Comparison of ENCODE assay signal across 14 cellular contexts in genomic region chr14:22497671-22498093, GRCh38.
DNase-seq lines count a peak whose midpoint lies in the region; ATAC-seq and TF ChIP-seq lines count a peak whose summit lies in the region.
"Had no signal": no experiment of that assay in that cellular context is flagged by ENCODE, and none has a peak within 500 bp of the region (broad histone marks: within the 10 kb centered on the region; RNA-seq: fewer than 3 reads in every experiment).

No MANE protein-coding gene starts in this region.

- TF ChIP-seq CTCF in mammary epithelial cell (conservative IDR thresholded peaks at IDR 0.05 in 1 of 2, IDR thresholded peaks at IDR 0.05 in 1 of 2; ENCODE audit: extremely low read depth in 1 of 2, insufficient read depth in 1 of 2, low read depth in 1 of 2, low read length in 2 of 2) = no peak
- TF ChIP-seq CTCF in MCF 10A (IDR thresholded peaks at IDR 0.05; ENCODE audit: unreplicated experiment) = no peak

- 6% methylated on average over 5 of the region's 5 CpGs for WGBS in mammary epithelial cell (ENCODE audit: low coverage, missing lambda C conversion rate)

- H3K4me3 ChIP-seq in mammary epithelial cell (replicated peaks in 1 of 3; ENCODE audit: insufficient read depth in 1 of 3, low read depth in 2 of 3, low read length in 3 of 3) = no peak overlapping the region

- no peak overlapping the region for H3K27ac ChIP-seq in mammary epithelial cell (ENCODE audit: insufficient read depth, low read depth, low read length)

- H3K27ac Mint-ChIP-seq in MCF 10A (ENCODE audit: low read depth, unreplicated experiment) = no peak overlapping the region
- peak overlapping the region; percentile 90 for H3K27ac Mint-ChIP-seq in effector memory CD8-positive, alpha-beta T cell
- H3K27ac Mint-ChIP-seq in stimulated activated naive CD8-positive, alpha-beta T cell treated with anti-CD3 and anti-CD28 coated beads, Interleukin-15, amount 100 ng/mL, for 72 hours = peak overlapping the region; percentile 92 to 97

- no peak for ATAC-seq in effector memory CD8-positive, alpha-beta T cell (replicated peaks)
- no peak for ATAC-seq in stimulated activated naive CD8-positive, alpha-beta T cell treated with anti-CD3 and anti-CD28 coated beads, Interleukin-15, amount 100 ng/mL, for 72 hours

- peak overlapping the region; percentile 31 for H3K4me2 ChIP-seq in mammary epithelial cell (ENCODE audit: insufficient read depth, low read depth, low read length)

- dilution Hi-C loops in mammary epithelial cell (cut with HindIII; ENCODE audit: low sequenced_read_pairs) = no loop called here

- H3K9me3 Mint-ChIP-seq in MCF 10A (ENCODE audit: unreplicated experiment) = no peaks in the 10 kb centered on the region
- no peaks in the 10 kb centered on the region for H3K9me3 Mint-ChIP-seq in effector memory CD8-positive, alpha-beta T cell
- no peaks in the 10 kb centered on the region for H3K9me3 Mint-ChIP-seq in stimulated activated naive CD8-positive, alpha-beta T cell treated with anti-CD3 and anti-CD28 coated beads, Interleukin-15, amount 100 ng/mL, for 72 hours

- intact Hi-C loops in mammary epithelial cell (cut with micrococcal nuclease) (no loop called here), MCF 10A (cut with micrococcal nuclease) (no loop called here)

- peak overlapping the region; percentile 36 for H2AFZ ChIP-seq in mammary epithelial cell (ENCODE audit: low read depth, low read length)

- no peaks in the 10 kb centered on the region for H3K79me2 ChIP-seq in mammary epithelial cell (ENCODE audit: insufficient read depth, low read length)

- CTCF ChIA-PET in mammary epithelial cell (lab: Charles Lee; ENCODE audit: low non-redundant PET) (interaction anchor here (0.7 kb wide), 1 partner anchor 87 kb away, joined by 3 read pairs; no protein-coding TSS in a partner anchor), MCF 10A (lab: Yijun Ruan, JAX) (no interaction called here)

- DNase-seq in mammary epithelial cell = peak; percentile 24
- no peak for DNase-seq in MCF 10A (ENCODE audit: unreplicated experiment)
- peak; percentile 15 for DNase-seq in SW480 (ENCODE audit: low spot score)
- DNase-seq in effector memory CD8-positive, alpha-beta T cell = no peak
- DNase-seq in stimulated activated naive CD8-positive, alpha-beta T cell treated with anti-CD3 and anti-CD28 coated beads, Interleukin-15, amount 100 ng/mL, for 72 hours = no peak
- DNase-seq in NCI-H2171 treated with DMSO at 0.1 percent for 48 hours (lab: John Stamatoyannopoulos, UW) = no peak
- DNase-seq in anterior cingulate cortex (lab: John Stamatoyannopoulos, UW) = no peak
- DNase-seq in HPDE6-E6E7 (ENCODE audit: extremely low spot score) = no peak
- DNase-seq: activated CD8-positive, alpha-beta memory T cell treated with anti-CD3 and anti-CD28 coated beads for 24 hours; AML-193; islet precursor cell; retina; stimulated activated CD4-positive, alpha-beta T cell treated with anti-CD3 and anti-CD28 coated beads, Interleukin-4, amount 100 ng/mL, for 4 hours; SW 1271 had no signal

- peaks cover 4% of the 10 kb centered on the region for H3K4me1 ChIP-seq in mammary epithelial cell (ENCODE audit: insufficient read depth, low read length)

- in situ Hi-C loops in mammary epithelial cell (cut with MboI; ENCODE audit: low sequenced_read_pairs in 2 of 2) = no loop called here

- H3K4me3 Mint-ChIP-seq in MCF 10A (ENCODE audit: unreplicated experiment) = no peak overlapping the region
- peak overlapping the region; percentile 79 to 80 for H3K4me3 Mint-ChIP-seq in effector memory CD8-positive, alpha-beta T cell
- peak overlapping the region; percentile 88 to 90 for H3K4me3 Mint-ChIP-seq in stimulated activated naive CD8-positive, alpha-beta T cell treated with anti-CD3 and anti-CD28 coated beads, Interleukin-15, amount 100 ng/mL, for 72 hours

- H3K4me1 Mint-ChIP-seq in MCF 10A (ENCODE audit: insufficient read depth, unreplicated experiment) = no peaks in the 10 kb centered on the region
- H3K4me1 Mint-ChIP-seq in effector memory CD8-positive, alpha-beta T cell (ENCODE audit: low read depth in 2 of 2) = peaks cover 4 to 11% of the 10 kb centered on the region in 2 donors
- peaks cover 8% of the 10 kb centered on the region for H3K4me1 Mint-ChIP-seq in stimulated activated naive CD8-positive, alpha-beta T cell treated with anti-CD3 and anti-CD28 coated beads, Interleukin-15, amount 100 ng/mL, for 72 hours

- BruUV-seq in mammary epithelial cell (replicated peaks; lab: Mats Ljungman, UMichigan) (no TSS peak), MCF 10A (replicated peaks; lab: Mats Ljungman, UMichigan) (no TSS peak)

- no peaks in the 10 kb centered on the region for H3K36me3 Mint-ChIP-seq in MCF 10A (ENCODE audit: insufficient read depth, unreplicated experiment)
- peaks cover 42% of the 10 kb centered on the region for H3K36me3 Mint-ChIP-seq in effector memory CD8-positive, alpha-beta T cell (ENCODE audit: insufficient read depth)

- no peaks in the 10 kb centered on the region for H3K9me3 ChIP-seq in mammary epithelial cell (replicated peaks; ENCODE audit: insufficient read depth, low read length)

- H3K36me3 ChIP-seq in mammary epithelial cell (ENCODE audit: insufficient read depth, low read length) = no peaks in the 10 kb centered on the region

- POLR2A ChIA-PET in MCF 10A (lab: Yijun Ruan, JAX) = interaction anchor here (0.5 to 1.0 kb wide), 2 partner anchors 65 to 821 kb away, joined by 3 read pairs; no protein-coding TSS in a partner anchor

- H4K20me1 ChIP-seq in mammary epithelial cell (ENCODE audit: insufficient read depth, low read length) = no peaks in the 10 kb centered on the region

- H3K27me3 Mint-ChIP-seq in MCF 10A (ENCODE audit: insufficient read depth, unreplicated experiment) = peaks cover 22% of the 10 kb centered on the region
- H3K27me3 Mint-ChIP-seq in effector memory CD8-positive, alpha-beta T cell = no peaks in the 10 kb centered on the region
- no peaks in the 10 kb centered on the region for H3K27me3 Mint-ChIP-seq in stimulated activated naive CD8-positive, alpha-beta T cell treated with anti-CD3 and anti-CD28 coated beads, Interleukin-15, amount 100 ng/mL, for 72 hours

- H3K27me3 ChIP-seq in mammary epithelial cell (ENCODE audit: insufficient read depth, low read length) = no peaks in the 10 kb centered on the region

- no peak overlapping the region for H3K9ac ChIP-seq in mammary epithelial cell (ENCODE audit: insufficient read depth, low read length)

Comparison
In these comparisons a context has a peak if more than half of its experiments do, and no peak if none do; other contexts are left out.
1. DNase-seq: peak in mammary epithelial cell (single experiment) and SW480 (single experiment); none in MCF 10A (single experiment), effector memory CD8-positive, alpha-beta T cell (0 of 3), stimulated activated naive CD8-positive, alpha-beta T cell treated with anti-CD3 and anti-CD28 coated beads, Interleukin-15, amount 100 ng/mL, for 72 hours (0 of 2), NCI-H2171 treated with DMSO at 0.1 percent for 48 hours (single experiment), anterior cingulate cortex (0 of 58) and HPDE6-E6E7 (single experiment).